8 cellular contexts compared by ENCODE assay signal in genomic region chr2:84832772-84833461, GRCh38. TPM values are rescaled to one million over a fixed set of nuclear protein-coding genes. Genes with fewer than 3 reads are reported as not detected.
DNase-seq lines count a peak whose midpoint lies in the region; ATAC-seq lines count a peak whose summit lies in the region.

No MANE protein-coding gene starts in this region.

- peak in 2 of 3 donors; percentile 34 to 61 for DNase-seq in CD4-positive, CD25-positive, alpha-beta regulatory T cell
- DNase-seq in astrocyte of the hippocampus (ENCODE audit: low read depth, low spot score) (peak; percentile 37), iPS-NIHi7 (ENCODE audit: extremely low spot score) (no peak), DMS114 treated with DMSO at 0.1 percent for 48 hours (lab: John Stamatoyannopoulos, UW; ENCODE audit: unreplicated experiment) (no peak)
- no peak for DNase-seq in stimulated activated naive CD4-positive, alpha-beta T cell treated with Interleukin-2 at 50 U/mL for 16 hours (lab: John Stamatoyannopoulos, UW)

- no peaks in the 10 kb centered on the region for H3K27me3 Mint-ChIP-seq in CD4-positive, CD25-positive, alpha-beta regulatory T cell

- peak; percentile 62 to 74 for ATAC-seq in CD4-positive, CD25-positive, alpha-beta regulatory T cell (ENCODE audit: low read depth in 2 of 2)
- ATAC-seq in GM19452 (IDR thresholded peaks at IDR 0.05; ENCODE audit: unreplicated experiment) (peak; percentile 83), HG03558 (IDR thresholded peaks at IDR 0.05; ENCODE audit: extremely low read depth, unreplicated experiment) (peak; percentile 76)

- peaks cover 7% of the 10 kb centered on the region for H3K36me3 ChIP-seq in CD4-positive, CD25-positive, alpha-beta regulatory T cell (ENCODE audit: control insufficient read depth, insufficient read depth, low read length)

- peak overlapping the region; percentile 40 to 83 (median 78) for H3K4me3 Mint-ChIP-seq in CD4-positive, CD25-positive, alpha-beta regulatory T cell

- H3K9me3 ChIP-seq in CD4-positive, CD25-positive, alpha-beta regulatory T cell (ENCODE audit: control insufficient read depth in 2 of 2, low read length in 2 of 2): peaks cover 0 to 5% of the 10 kb centered on the region in 2 experiments

- H3K36me3 Mint-ChIP-seq in CD4-positive, CD25-positive, alpha-beta regulatory T cell: peaks cover 39% of the 10 kb centered on the region

- H3K4me3 ChIP-seq in CD4-positive, CD25-positive, alpha-beta regulatory T cell (ENCODE audit: low read depth, low read length): peak overlapping the region; percentile 66
- H3K4me3 ChIP-seq in skin epidermis: no peak overlapping the region

- H3K9me3 Mint-ChIP-seq in CD4-positive, CD25-positive, alpha-beta regulatory T cell: peaks cover 0 to 9% (median 2%) of the 10 kb centered on the region in 7 donors

- H3K4me1 Mint-ChIP-seq in CD4-positive, CD25-positive, alpha-beta regulatory T cell: peaks cover 18 to 47% (median 35%) of the 10 kb centered on the region in 4 donors

- peaks cover 48% of the 10 kb centered on the region for H3K4me1 ChIP-seq in CD4-positive, CD25-positive, alpha-beta regulatory T cell (ENCODE audit: control insufficient read depth, insufficient read depth, low read length, poor library complexity, severe bottlenecking)

- H3K27ac ChIP-seq in CD4-positive, CD25-positive, alpha-beta regulatory T cell (ENCODE audit: insufficient read depth, low read length, poor library complexity, severe bottlenecking): peak overlapping the region; percentile 60
- H3K27ac ChIP-seq in skin epidermis: peak overlapping the region in 11 of 21 experiments; percentile 18 to 89 (median 62)

- no peaks in the 10 kb centered on the region for H3K27me3 ChIP-seq in CD4-positive, CD25-positive, alpha-beta regulatory T cell (ENCODE audit: control insufficient read depth, insufficient read depth, low read length)

- peak overlapping the region in 2 of 3 donors; percentile 86 to 99 for H3K27ac Mint-ChIP-seq in CD4-positive, CD25-positive, alpha-beta regulatory T cell

RNA-seq across cellular contexts. Expression of gene TRABD2A, which starts 48.0 kb away (rescaled TPM):
- total RNA-seq in CD4-positive, CD25-positive, alpha-beta regulatory T cell: 48.8 TPM
- 10 to 100 TPM; 32.9 to 41.2 (median 38.7) TPM for polyA plus RNA-seq in CD4-positive, CD25-positive, alpha-beta regulatory T cell

Comparison
In these comparisons a context has a peak if more than half of its experiments do, and no peak if none do; other contexts are left out.
1. DNase-seq: peak in CD4-positive, CD25-positive, alpha-beta regulatory T cell (2 of 3) and astrocyte of the hippocampus (single experiment); none in iPS-NIHi7 (single experiment), stimulated activated naive CD4-positive, alpha-beta T cell treated with Interleukin-2 at 50 U/mL for 16 hours (single experiment) and DMS114 treated with DMSO at 0.1 percent for 48 hours (single experiment).
2. Peak in every context shown above with its lines, with median percentiles within 50 percentile points of each other: ATAC-seq.